Comparison of ENCODE assay signal across 7 cellular contexts in the genomic region with DNA sequence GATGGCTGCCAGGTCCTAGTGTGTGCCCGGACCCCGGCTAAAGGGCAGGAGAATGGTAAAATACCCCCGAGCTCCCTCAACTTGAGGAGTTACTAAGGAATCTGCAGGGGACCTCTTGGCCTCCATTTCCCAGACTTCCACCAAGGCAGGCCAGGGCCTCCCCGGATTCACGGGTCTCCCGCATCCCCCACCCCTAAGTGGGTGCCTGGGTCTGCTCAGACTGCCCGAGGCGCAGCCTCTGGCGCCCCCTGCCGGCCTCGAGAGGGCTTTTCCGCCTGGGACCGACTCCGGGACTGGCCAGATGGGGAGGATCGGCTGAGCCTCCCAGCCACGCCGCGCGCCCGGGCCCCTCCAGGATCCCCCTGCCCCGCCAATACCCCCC. TPM values are rescaled to one million over a fixed set of nuclear protein-coding genes. Genes with fewer than 3 reads are reported as not detected.
A peak's percentile ranks its signal among the peaks of the same experiment; 100 is the strongest.
DNase-seq lines count a peak whose midpoint lies in the region; ATAC-seq and TF ChIP-seq lines count a peak whose summit lies in the region.

No MANE protein-coding gene starts in this region.

- 12 to 21% methylated on average over 12 to 21 of the region's 21 CpGs for WGBS in endodermal cell (ENCODE audit: insufficient coverage in 1 of 2, insufficient read length in 1 of 2), 2 experiments

- H3K27ac ChIP-seq in endodermal cell (ENCODE audit: low read depth, low read length) = no peak overlapping the region

- no peaks in the 10 kb centered on the region for H3K27me3 ChIP-seq in endodermal cell (ENCODE audit: control insufficient read depth, insufficient read depth, low read length, poor library complexity, severe bottlenecking)

- H3K27ac Mint-ChIP-seq in endodermal cell = no peak overlapping the region

- peaks cover 14% of the 10 kb centered on the region for H3K4me1 Mint-ChIP-seq in endodermal cell

- peak; percentile 77 for DNase-seq in NCI-H526 treated with DMSO at 0.1 percent for 48 hours (lab: John Stamatoyannopoulos, UW)
- peak; percentile 91 for DNase-seq in activated CD8-positive, alpha-beta memory T cell treated with anti-CD3 and anti-CD28 coated beads for 24 hours
- DNase-seq in endodermal cell = peak; percentile 93
- peak; percentile 32 for DNase-seq in middle frontal gyrus (ENCODE audit: extremely low spot score, low spot score)
- peak; percentile 71 for DNase-seq in stimulated activated CD8-positive, alpha-beta memory T cell treated with anti-CD3 and anti-CD28 coated beads, Interleukin-2, amount 100 ng/mL, for 48 hours (ENCODE audit: low read depth in 2 of 2)

- ATAC-seq in HG03103 (IDR thresholded peaks at IDR 0.05; ENCODE audit: low read depth, unreplicated experiment) = peak; percentile 62

- H3K4me1 ChIP-seq in endodermal cell (ENCODE audit: control insufficient read depth, insufficient read depth, low read length) = no peaks in the 10 kb centered on the region

- H3K27me3 Mint-ChIP-seq in endodermal cell (ENCODE audit: insufficient read depth) = peaks cover 9% of the 10 kb centered on the region

- H3K9ac ChIP-seq in endodermal cell (ENCODE audit: extremely low read depth, low read length, poor library complexity, severe bottlenecking) = no peak overlapping the region

- H3K4me3 ChIP-seq in GM12875 (ENCODE audit: low read depth, low read length) (peak overlapping the region; percentile 80), endodermal cell (ENCODE audit: low read length) (peak overlapping the region; percentile 86)

- no peaks in the 10 kb centered on the region for H3K9me3 ChIP-seq in endodermal cell (ENCODE audit: control insufficient read depth, low read length)

- no peaks in the 10 kb centered on the region for H3K36me3 Mint-ChIP-seq in endodermal cell (ENCODE audit: low read depth)

- H3K36me3 ChIP-seq in endodermal cell (ENCODE audit: control insufficient read depth, insufficient read depth, low read length) = no peaks in the 10 kb centered on the region

- TF ChIP-seq CTCF in GM12875 (IDR thresholded peaks at IDR 0.05; ENCODE audit: borderline replicate concordance, insufficient read depth, low read depth, low read length) = peak; percentile 98
- peak; percentile 98 for TF ChIP-seq CTCF in endodermal cell (conservative IDR thresholded peaks at IDR 0.05)

- H3K4me3 Mint-ChIP-seq in endodermal cell = peak overlapping the region; percentile 64

- H3K9me3 Mint-ChIP-seq in endodermal cell = no peaks in the 10 kb centered on the region

RNA-seq across cellular contexts. Expression of gene PLEKHG5, which starts 1.7 kb away (rescaled TPM):
- 10 to 100 TPM; 32.6 to 38.8 TPM for total RNA-seq in endodermal cell
- 34.4 TPM for polyA plus RNA-seq in endodermal cell (2013, experiment 1 of 2)
- 29.5 TPM for polyA plus RNA-seq in endodermal cell (2013, experiment 2 of 2)

RNA-seq across cellular contexts. Expression of gene TNFRSF25, which starts 23.8 kb away (rescaled TPM):
- total RNA-seq in endodermal cell = 10 to 100 TPM; 25.9 to 26.9 TPM
- 39.9 TPM for polyA plus RNA-seq in endodermal cell (2013, experiment 1 of 2)
- polyA plus RNA-seq in endodermal cell (2013, experiment 2 of 2) = 30.2 TPM

Comparison
In these comparisons a context has a peak if more than half of its experiments do, and no peak if none do; other contexts are left out.
1. DNase-seq: peak in every context shown above with its lines; median percentile 93 in endodermal cell; 91 in activated CD8-positive, alpha-beta memory T cell treated with anti-CD3 and anti-CD28 coated beads for 24 hours; 77 in NCI-H526 treated with DMSO at 0.1 percent for 48 hours; 71 in stimulated activated CD8-positive, alpha-beta memory T cell treated with anti-CD3 and anti-CD28 coated beads, Interleukin-2, amount 100 ng/mL, for 48 hours; 32 in middle frontal gyrus.